ENCODE assay signal across 1 cellular context in the genomic region with DNA sequence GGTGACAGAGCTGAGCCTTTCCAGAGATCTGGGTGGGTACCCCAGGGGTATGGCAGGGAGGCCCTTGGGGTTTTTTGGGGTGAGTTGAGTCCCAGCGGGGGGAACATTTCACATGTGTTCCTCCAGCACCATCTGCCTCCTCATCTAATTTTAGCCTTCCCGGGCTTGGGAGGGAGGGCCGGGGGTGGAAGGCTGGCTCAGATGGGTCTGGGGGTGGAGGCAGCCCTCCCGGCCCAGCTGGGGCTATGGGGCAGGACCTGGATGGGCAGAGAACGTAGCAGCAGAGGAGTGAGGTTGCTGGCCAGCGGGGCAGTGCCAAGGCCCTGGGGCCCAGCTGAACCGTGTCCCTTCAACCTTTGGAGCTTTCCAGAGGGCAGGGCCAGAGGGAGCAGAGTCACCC.
TF ChIP-seq lines count a peak whose summit lies in the region.

No MANE protein-coding gene starts in this region.

TF ChIP-seq in SK-N-SH, 30 proteins besides CTCF, POLR2A, EP300 and RAD21 (continued from another document):
- TF ChIP-seq USF2 (IDR thresholded peaks at IDR 0.05; ENCODE audit: borderline replicate concordance, low read depth, low read length) = no peak
- no peak for TF ChIP-seq EZH2phosphoT487 (IDR thresholded peaks at IDR 0.05; ENCODE audit: borderline replicate concordance, low read depth)
- no peak for TF ChIP-seq SIN3A (IDR thresholded peaks at IDR 0.05; ENCODE audit: borderline replicate concordance, low read depth, low read length)
- TF ChIP-seq RXRA (IDR thresholded peaks at IDR 0.05; ENCODE audit: borderline replicate concordance, low read depth) = no peak
- no peak for TF ChIP-seq RCOR1 (IDR thresholded peaks at IDR 0.05; ENCODE audit: low read length)
- TF ChIP-seq, protein P1, sequence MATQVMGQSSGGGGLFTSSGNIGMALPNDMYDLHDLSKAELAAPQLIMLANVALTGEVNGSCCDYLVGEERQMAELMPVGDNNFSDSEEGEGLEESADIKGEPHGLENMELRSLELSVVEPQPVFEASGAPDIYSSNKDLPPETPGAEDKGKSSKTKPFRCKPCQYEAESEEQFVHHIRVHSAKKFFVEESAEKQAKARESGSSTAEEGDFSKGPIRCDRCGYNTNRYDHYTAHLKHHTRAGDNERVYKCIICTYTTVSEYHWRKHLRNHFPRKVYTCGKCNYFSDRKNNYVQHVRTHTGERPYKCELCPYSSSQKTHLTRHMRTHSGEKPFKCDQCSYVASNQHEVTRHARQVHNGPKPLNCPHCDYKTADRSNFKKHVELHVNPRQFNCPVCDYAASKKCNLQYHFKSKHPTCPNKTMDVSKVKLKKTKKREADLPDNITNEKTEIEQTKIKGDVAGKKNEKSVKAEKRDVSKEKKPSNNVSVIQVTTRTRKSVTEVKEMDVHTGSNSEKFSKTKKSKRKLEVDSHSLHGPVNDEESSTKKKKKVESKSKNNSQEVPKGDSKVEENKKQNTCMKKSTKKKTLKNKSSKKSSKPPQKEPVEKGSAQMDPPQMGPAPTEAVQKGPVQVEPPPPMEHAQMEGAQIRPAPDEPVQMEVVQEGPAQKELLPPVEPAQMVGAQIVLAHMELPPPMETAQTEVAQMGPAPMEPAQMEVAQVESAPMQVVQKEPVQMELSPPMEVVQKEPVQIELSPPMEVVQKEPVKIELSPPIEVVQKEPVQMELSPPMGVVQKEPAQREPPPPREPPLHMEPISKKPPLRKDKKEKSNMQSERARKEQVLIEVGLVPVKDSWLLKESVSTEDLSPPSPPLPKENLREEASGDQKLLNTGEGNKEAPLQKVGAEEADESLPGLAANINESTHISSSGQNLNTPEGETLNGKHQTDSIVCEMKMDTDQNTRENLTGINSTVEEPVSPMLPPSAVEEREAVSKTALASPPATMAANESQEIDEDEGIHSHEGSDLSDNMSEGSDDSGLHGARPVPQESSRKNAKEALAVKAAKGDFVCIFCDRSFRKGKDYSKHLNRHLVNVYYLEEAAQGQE (IDR thresholded peaks at IDR 0.05; ENCODE audit: low read depth, low read length) = no peak
TF ChIP-seq in SK-N-SH: peak in this region for 0.
